Comparison of ENCODE assay signal across 27 cellular contexts in genomic region chr1:74057719-74058118, GRCh38.
"Had no signal": no experiment of that assay in that cellular context is flagged by ENCODE, and none has a peak within 500 bp of the region (broad histone marks: within the 10 kb centered on the region; RNA-seq: fewer than 3 reads in every experiment).

No MANE protein-coding gene starts in this region.

- FAIRE-seq: urothelium cell line had no signal

- H3K9me3 ChIP-seq: stomach, suprapubic skin, testis, thoracic aorta, thyroid gland, transverse colon, upper lobe of left lung, upper lobe of right lung, uterus, vagina had no signal

- H3K27ac ChIP-seq: stomach, suprapubic skin, testis, thoracic aorta, thyroid gland, tibial artery, tibial nerve, transverse colon, upper lobe of left lung, upper lobe of right lung, uterus, vagina had no signal

- H3K4me1 ChIP-seq: stomach, suprapubic skin, testis, thyroid gland, tibial artery, tibial nerve, transverse colon, upper lobe of left lung, upper lobe of right lung, uterus, vagina had no signal

- H3K36me3 ChIP-seq: stomach, suprapubic skin, thoracic aorta, thyroid gland, tibial artery, tibial nerve, transverse colon, upper lobe of left lung, upper lobe of right lung, uterus, vagina had no signal

- DNase-seq: stimulated activated CD4-positive, alpha-beta T cell treated with anti-CD3 and anti-CD28 coated beads, Interleukin-2, amount 100 ng/mL, for 48 hours; stimulated activated CD4-positive, alpha-beta T cell treated with anti-CD3 and anti-CD28 coated beads, Interleukin-4, amount 100 ng/mL, for 1 hour; stimulated activated CD4-positive, alpha-beta T cell treated with anti-CD3 and anti-CD28 coated beads, Interleukin-4, amount 100 ng/mL, for 24 hours; stimulated activated CD4-positive, alpha-beta T cell treated with anti-CD3 and anti-CD28 coated beads, Interleukin-4, amount 100 ng/mL, for 4 hours; stimulated activated CD8-positive, alpha-beta memory T cell treated with anti-CD3 and anti-CD28 coated beads, Interleukin-4, amount 100 ng/mL, for 48 hours; stimulated activated naive B cell treated with anti-CD40 and anti-IgM and Interleukin-4, amounts not matched to agents 10 μg/mL and 1 μg/mL and 100 μg/mL, for 72 hours; stimulated activated naive CD4-positive, alpha-beta T cell; stimulated activated naive CD4-positive, alpha-beta T cell treated with Interleukin-2 at 50 U/mL for 16 hours; stimulated activated naive CD8-positive, alpha-beta T cell treated with anti-CD3 and anti-CD28 coated beads, Interleukin-15, amount 100 ng/mL, for 72 hours; stimulated activated naive CD8-positive, alpha-beta T cell treated with anti-CD3 and anti-CD28 coated beads, Interleukin-15, Interleukin-2, amounts not matched to agents 100 U/mL and 50 U/mL, for 24 hours; stomach; substantia nigra; testis; thyroid gland; tibial artery; transverse colon; trophoblast cell; upper lobe of left lung; upper lobe of right lung; uterus had no signal

- H3K27me3 ChIP-seq: stomach, suprapubic skin, testis, thyroid gland, tibial artery, tibial nerve, transverse colon, upper lobe of left lung, upper lobe of right lung, uterus, vagina had no signal

- H3K4me3 ChIP-seq: stomach, suprapubic skin, testis, thoracic aorta, thyroid gland, tibial artery, tibial nerve, transverse colon, upper lobe of left lung, upper lobe of right lung, uterus, vagina had no signal

- ATAC-seq: stimulated activated effector memory CD8-positive, alpha-beta T cell treated with anti-CD3 and anti-CD28 coated beads, Interleukin-12 subunit alpha, Interleukin-12 subunit beta, amount 100 ng/mL, for 72 hours; stimulated activated memory B cell treated with anti-CD40 and anti-IgM and Interleukin-4, amounts not matched to agents 10 μg/mL and 1 μg/mL and 100 μg/mL, for 72 hours; stimulated activated naive B cell treated with anti-CD40 and anti-IgM and Interleukin-4, amounts not matched to agents 10 μg/mL and 1 μg/mL and 100 μg/mL, for 72 hours; stimulated activated naive CD8-positive, alpha-beta T cell treated with anti-CD3 and anti-CD28 coated beads, Interleukin-15, amount 100 ng/mL, for 72 hours; stimulated activated naive CD8-positive, alpha-beta T cell treated with anti-CD3 and anti-CD28 coated beads, Interleukin-15, Interleukin-2, amounts not matched to agents 100 U/mL and 50 U/mL, for 24 hours; upper lobe of right lung had no signal
